In the genomic region with DNA sequence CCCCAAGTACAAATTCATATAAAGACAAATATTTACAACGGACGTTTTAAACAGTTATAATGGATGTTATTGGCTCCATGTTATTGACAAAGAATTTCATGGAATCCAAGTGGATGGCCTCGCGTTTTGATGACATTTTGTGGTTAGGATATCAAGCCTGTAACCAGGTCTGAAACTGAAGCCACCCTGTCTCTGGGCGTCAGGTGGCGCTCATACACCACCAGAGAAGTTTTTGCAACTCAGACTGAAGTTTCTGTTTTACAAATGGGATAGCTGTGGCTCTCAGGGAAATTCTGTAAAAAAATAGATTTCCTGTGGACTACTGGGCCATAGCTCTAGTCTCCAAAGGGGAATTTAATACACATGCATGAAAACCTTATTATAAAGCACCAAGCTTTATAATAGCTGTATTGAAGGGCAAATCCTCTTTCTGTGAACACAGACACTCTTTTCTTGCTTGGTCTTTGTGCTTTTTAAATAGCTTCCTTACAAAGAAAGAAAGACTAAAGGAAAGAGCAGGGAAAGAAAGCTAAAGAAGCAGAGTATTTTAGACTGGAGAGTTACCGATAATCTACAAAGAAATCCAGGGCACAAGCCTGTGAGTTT, we compare ENCODE assay signal across 8 cellular contexts.
DNase-seq lines count a peak whose midpoint lies in the region; ATAC-seq lines count a peak whose summit lies in the region.

No MANE protein-coding gene starts in this region.

- ATAC-seq in GM18499 (IDR thresholded peaks at IDR 0.05; ENCODE audit: insufficient read depth, unreplicated experiment) (peak; percentile 78), HG02981 (IDR thresholded peaks at IDR 0.05; ENCODE audit: unreplicated experiment) (peak; percentile 70)

- DNase-seq in AML-193 (lab: John Stamatoyannopoulos, UW) (peak; percentile 27 to 46), NCI-H510A treated with DMSO at 0.1 percent for 48 hours (lab: John Stamatoyannopoulos, UW) (peak; percentile 54), anterior cingulate cortex (lab: John Stamatoyannopoulos, UW) (peak in 44 of 58 donors; percentile 0 to 39 (median 7)), iPS DF 19.7 (ENCODE audit: low read depth, low spot score) (peak; percentile 45)
- peak; percentile 44 for DNase-seq in stimulated activated CD4-positive, alpha-beta T cell treated with anti-CD3 and anti-CD28 coated beads, Interleukin-15, amount 100 ng/mL, for 24 hours
- no peak for DNase-seq in central memory CD4-positive, alpha-beta T cell
